18 cellular contexts compared by ENCODE assay signal in genomic region chr11:119011476-119011875, GRCh38. TPM values are rescaled to one million over a fixed set of nuclear protein-coding genes. Genes with fewer than 3 reads are reported as not detected.
DNase-seq lines count a peak whose midpoint lies in the region; ATAC-seq and TF ChIP-seq lines count a peak whose summit lies in the region.
"Had no signal": no experiment of that assay in that cellular context is flagged by ENCODE, and none has a peak within 500 bp of the region (broad histone marks: within the 10 kb centered on the region; RNA-seq: fewer than 3 reads in every experiment).

No MANE protein-coding gene starts in this region.

- no peak for TF ChIP-seq CTCF in activated CD8-positive, alpha-beta T cell treated with anti-CD3 and anti-CD28 coated beads for 36 hours (IDR thresholded peaks at IDR 0.05)
- TF ChIP-seq CTCF in 22Rv1 (IDR thresholded peaks at IDR 0.05) (no peak), RWPE1 (conservative IDR thresholded peaks at IDR 0.05; ENCODE audit: low read depth) (no peak)

- peak overlapping the region; percentile 72 for H3K27ac Mint-ChIP-seq in activated CD8-positive, alpha-beta T cell treated with anti-CD3 and anti-CD28 coated beads for 36 hours
- H3K27ac Mint-ChIP-seq in activated CD8-positive, alpha-beta T cell treated with anti-CD3 and anti-CD28 coated beads, Interleukin-2, amount 10 ng/mL, durations not matched to agents 7 days and 5 days = no peak overlapping the region

- H3K27ac ChIP-seq in 22Rv1 = peak overlapping the region; percentile 29
- peak overlapping the region; percentile 57 for H3K27ac ChIP-seq in RWPE1
- H3K27ac ChIP-seq: KMS-11, Peyer's patch had no signal

- intact Hi-C loops in activated CD8-positive, alpha-beta T cell treated with anti-CD3 and anti-CD28 coated beads for 36 hours (cut with micrococcal nuclease) = no loop called here

- H3K4me3 Mint-ChIP-seq in activated CD8-positive, alpha-beta T cell treated with anti-CD3 and anti-CD28 coated beads for 36 hours = no peak overlapping the region
- H3K4me3 Mint-ChIP-seq in activated CD8-positive, alpha-beta T cell treated with anti-CD3 and anti-CD28 coated beads, Interleukin-2, amount 10 ng/mL, durations not matched to agents 7 days and 5 days = no peak overlapping the region
- H3K4me3 Mint-ChIP-seq: CD4-positive, alpha-beta memory T cell had no signal

- CTCF ChIA-PET in activated CD8-positive, alpha-beta T cell treated with anti-CD3 and anti-CD28 coated beads for 36 hours (lab: Charles Lee) = no interaction called here
- CTCF ChIA-PET in activated CD8-positive, alpha-beta T cell treated with anti-CD3 and anti-CD28 coated beads, Interleukin-2, amount 10 ng/mL, durations not matched to agents 7 days and 5 days (lab: Charles Lee) = no interaction called here
- CTCF ChIA-PET in RWPE1 (lab: Yijun Ruan, JAX) = no interaction called here

- peaks cover 1% of the 10 kb centered on the region for H3K9me3 Mint-ChIP-seq in activated CD8-positive, alpha-beta T cell treated with anti-CD3 and anti-CD28 coated beads for 36 hours
- H3K9me3 Mint-ChIP-seq in activated CD8-positive, alpha-beta T cell treated with anti-CD3 and anti-CD28 coated beads, Interleukin-2, amount 10 ng/mL, durations not matched to agents 7 days and 5 days (ENCODE audit: insufficient read depth) = no peaks in the 10 kb centered on the region
- H3K9me3 Mint-ChIP-seq: CD4-positive, alpha-beta memory T cell had no signal

- POLR2A ChIA-PET in activated CD8-positive, alpha-beta T cell treated with anti-CD3 and anti-CD28 coated beads for 36 hours (lab: Charles Lee) = interaction anchor here (1.6 kb wide), 1 partner anchor 8 kb away, joined by 6 read pairs; no protein-coding TSS in a partner anchor
- POLR2A ChIA-PET in activated CD8-positive, alpha-beta T cell treated with anti-CD3 and anti-CD28 coated beads, Interleukin-2, amount 10 ng/mL, durations not matched to agents 7 days and 5 days (lab: Charles Lee) = no interaction called here
- POLR2A ChIA-PET in RWPE1 (lab: Yijun Ruan, JAX; ENCODE audit: low non-redundant PET) = no interaction called here

- H3K4me1 Mint-ChIP-seq in activated CD8-positive, alpha-beta T cell treated with anti-CD3 and anti-CD28 coated beads for 36 hours (ENCODE audit: low read depth) = peaks cover 35% of the 10 kb centered on the region
- peaks cover 17% of the 10 kb centered on the region for H3K4me1 Mint-ChIP-seq in activated CD8-positive, alpha-beta T cell treated with anti-CD3 and anti-CD28 coated beads, Interleukin-2, amount 10 ng/mL, durations not matched to agents 7 days and 5 days (ENCODE audit: low read depth)

- H3K27me3 Mint-ChIP-seq in activated CD8-positive, alpha-beta T cell treated with anti-CD3 and anti-CD28 coated beads for 36 hours = no peaks in the 10 kb centered on the region
- H3K27me3 Mint-ChIP-seq in activated CD8-positive, alpha-beta T cell treated with anti-CD3 and anti-CD28 coated beads, Interleukin-2, amount 10 ng/mL, durations not matched to agents 7 days and 5 days (ENCODE audit: low read depth) = no peaks in the 10 kb centered on the region
- H3K27me3 Mint-ChIP-seq: CD4-positive, alpha-beta memory T cell had no signal

- peaks cover 53% of the 10 kb centered on the region for H3K36me3 Mint-ChIP-seq in activated CD8-positive, alpha-beta T cell treated with anti-CD3 and anti-CD28 coated beads for 36 hours (ENCODE audit: low read depth)
- H3K36me3 Mint-ChIP-seq in activated CD8-positive, alpha-beta T cell treated with anti-CD3 and anti-CD28 coated beads, Interleukin-2, amount 10 ng/mL, durations not matched to agents 7 days and 5 days (ENCODE audit: low read depth) = peaks cover 64% of the 10 kb centered on the region

- no peak for ATAC-seq in activated CD8-positive, alpha-beta T cell treated with anti-CD3 and anti-CD28 coated beads for 36 hours
- no peak for ATAC-seq in activated CD8-positive, alpha-beta T cell treated with anti-CD3 and anti-CD28 coated beads, Interleukin-2, amount 10 ng/mL, durations not matched to agents 7 days and 5 days
- ATAC-seq in HG02610 (IDR thresholded peaks at IDR 0.05; ENCODE audit: unreplicated experiment) = no peak

- DNase-seq in activated CD8-positive, alpha-beta T cell treated with anti-CD3 and anti-CD28 coated beads for 36 hours = no peak
- no peak for DNase-seq in activated CD8-positive, alpha-beta T cell treated with anti-CD3 and anti-CD28 coated beads, Interleukin-2, amount 10 ng/mL, durations not matched to agents 7 days and 5 days
- DNase-seq in RWPE1 (ENCODE audit: low spot score) = no peak
- DNase-seq in kidney tubule cell (ENCODE audit: low spot score) = peak; percentile 42
- no peak for DNase-seq in NCI-H187 treated with DMSO at 0.1 percent for 48 hours (lab: John Stamatoyannopoulos, UW)
- no peak for DNase-seq in stimulated activated CD4-positive, alpha-beta T cell treated with anti-CD3 and anti-CD28 coated beads, Interleukin-15, amount 100 ng/mL, for 24 hours
- DNase-seq: CD4-positive, alpha-beta memory T cell; HCEC 1CT; NCI-H1436 treated with DMSO at 0.1 percent for 48 hours; NCI-H2081; NCI-H510A treated with DMSO at 0.1 percent for 48 hours; NCI-H82; Peyer's patch; SHP77 had no signal

RNA-seq across cellular contexts. Expression of gene RPS25, which starts 6.7 kb away (rescaled TPM):
- 1,000 to 10,000 TPM; 1,901 to 1,911 TPM for total RNA-seq in activated CD8-positive, alpha-beta T cell treated with anti-CD3 and anti-CD28 coated beads for 36 hours
- 1,000 to 10,000 TPM; 1,115 to 1,170 TPM for total RNA-seq in activated CD8-positive, alpha-beta T cell treated with anti-CD3 and anti-CD28 coated beads, Interleukin-2, amount 10 ng/mL, durations not matched to agents 7 days and 5 days

RNA-seq across cellular contexts. Expression of gene TRAPPC4, which starts 7.1 kb away (rescaled TPM):
- 10 to 100 TPM; 69.5 to 71.4 TPM for total RNA-seq in activated CD8-positive, alpha-beta T cell treated with anti-CD3 and anti-CD28 coated beads for 36 hours
- 10 to 100 TPM; 58.6 to 65.0 TPM for total RNA-seq in activated CD8-positive, alpha-beta T cell treated with anti-CD3 and anti-CD28 coated beads, Interleukin-2, amount 10 ng/mL, durations not matched to agents 7 days and 5 days

RNA-seq across cellular contexts. Expression of gene CENATAC, which starts 13.5 kb away (rescaled TPM):
- 10 to 100 TPM; 22.0 to 24.1 TPM for total RNA-seq in activated CD8-positive, alpha-beta T cell treated with anti-CD3 and anti-CD28 coated beads for 36 hours
- total RNA-seq in activated CD8-positive, alpha-beta T cell treated with anti-CD3 and anti-CD28 coated beads, Interleukin-2, amount 10 ng/mL, durations not matched to agents 7 days and 5 days = 10 to 100 TPM; 39.3 to 41.1 TPM

RNA-seq across cellular contexts. Expression of gene SLC37A4, which starts 19.2 kb away (rescaled TPM):
- 10 to 100 TPM; 32.4 to 35.2 TPM for total RNA-seq in activated CD8-positive, alpha-beta T cell treated with anti-CD3 and anti-CD28 coated beads for 36 hours
- 10 to 100 TPM; 22.4 to 26.6 TPM for total RNA-seq in activated CD8-positive, alpha-beta T cell treated with anti-CD3 and anti-CD28 coated beads, Interleukin-2, amount 10 ng/mL, durations not matched to agents 7 days and 5 days

RNA-seq across cellular contexts. Expression of gene FOXR1, which starts 39.9 kb away (rescaled TPM):
- total RNA-seq in activated CD8-positive, alpha-beta T cell treated with anti-CD3 and anti-CD28 coated beads for 36 hours = not detected
- not detected for total RNA-seq in activated CD8-positive, alpha-beta T cell treated with anti-CD3 and anti-CD28 coated beads, Interleukin-2, amount 10 ng/mL, durations not matched to agents 7 days and 5 days
- total RNA-seq: CD4-positive, alpha-beta memory T cell; M059J; Peyer's patch had no signal
